Comparison of ENCODE assay signal across 8 cellular contexts in genomic region chr7:118183586-118184391, GRCh38. TPM values are rescaled to one million over a fixed set of nuclear protein-coding genes. Genes with fewer than 3 reads are reported as not detected.
A peak's percentile ranks its signal among the peaks of the same experiment; 100 is the strongest.
DNase-seq lines count a peak whose midpoint lies in the region; ATAC-seq and TF ChIP-seq lines count a peak whose summit lies in the region.

Gene LSM8 (plus strand): TSS chr7:118184164. CDS start chr7:118184224, 60 bp downstream.

- H3K27me3 ChIP-seq in RWPE2 (ENCODE audit: insufficient read depth, poor library complexity, severe bottlenecking) (no peaks in the 10 kb centered on the region), fibroblast of lung (ENCODE audit: control insufficient read depth, insufficient read depth, low read length) (no peaks in the 10 kb centered on the region)
- no peaks in the 10 kb centered on the region for H3K27me3 ChIP-seq in naive thymus-derived CD4-positive, alpha-beta T cell (ENCODE audit: control insufficient read depth in 2 of 2, insufficient read depth in 2 of 2, low read length in 2 of 2)

- peak within 1 kb of the TSS; percentile 47 for H3K27ac ChIP-seq in RWPE2 (ENCODE audit: poor library complexity, severe bottlenecking)
- H3K27ac ChIP-seq in fibroblast of lung (ENCODE audit: insufficient read depth, low read length), result peak within 1 kb of the TSS; percentile 96
- peak within 1 kb of the TSS; percentile 94 for H3K27ac ChIP-seq in naive thymus-derived CD4-positive, alpha-beta T cell (ENCODE audit: low read depth, low read length)

- peaks cover 34% of the 10 kb centered on the region for H3K36me3 ChIP-seq in RWPE2 (ENCODE audit: low read depth)
- no peaks in the 10 kb centered on the region for H3K36me3 ChIP-seq in fibroblast of lung (ENCODE audit: control insufficient read depth, insufficient read depth, low read length)
- H3K36me3 ChIP-seq in naive thymus-derived CD4-positive, alpha-beta T cell (ENCODE audit: control insufficient read depth in 2 of 3, insufficient read depth in 3 of 3, low read length in 3 of 3), result peaks cover 0 to 9% (median 5%) of the 10 kb centered on the region in 3 experiments

- H2AFZ ChIP-seq in fibroblast of lung (ENCODE audit: low read length), result peak within 1 kb of the TSS; percentile 92

- peaks cover 30% of the 10 kb centered on the region for H3K79me2 ChIP-seq in fibroblast of lung (ENCODE audit: control insufficient read depth, insufficient read depth, low read length)

- H3K4me3 Mint-ChIP-seq in activated T-helper 2 cell treated with anti-CD3 and anti-CD28 coated beads, Interferon-gamma antibody, Interleukin-2, Interleukin-4, amounts not matched to agents 10 μg/mL and 5 μg/mL and 100 μg/mL, durations not matched to agents 14 hours and 24 hours and 36 hours (ENCODE audit: low read depth), result peak within 1 kb of the TSS; percentile 99
- H3K4me3 Mint-ChIP-seq in naive thymus-derived CD4-positive, alpha-beta T cell, result peak within 1 kb of the TSS; percentile 92 to 99 (median 98)
- peak within 1 kb of the TSS; percentile 92 to 96 for H3K4me3 Mint-ChIP-seq in stimulated activated naive B cell treated with anti-CD40 and anti-IgM and Interleukin-4, amounts not matched to agents 10 μg/mL and 1 μg/mL and 100 μg/mL, for 72 hours

- H3K4me3 ChIP-seq in RWPE2 (ENCODE audit: severe bottlenecking) (peak within 1 kb of the TSS; percentile 97), fibroblast of lung (replicated peaks in 1 of 4; ENCODE audit: control extremely low read depth in 1 of 4, insufficient read depth in 1 of 4, low read depth in 3 of 4, low read length in 4 of 4) (peak within 1 kb of the TSS; percentile 80 to 93 (median 85))
- H3K4me3 ChIP-seq in naive thymus-derived CD4-positive, alpha-beta T cell (ENCODE audit: low read length), result peak within 1 kb of the TSS; percentile 77

- intact Hi-C loops in activated T-helper 2 cell treated with anti-CD3 and anti-CD28 coated beads, Interferon-gamma antibody, Interleukin-2, Interleukin-4, amounts not matched to agents 10 μg/mL and 5 μg/mL and 100 μg/mL, durations not matched to agents 14 hours and 24 hours and 36 hours (cut with micrococcal nuclease), result loop anchor here (1.0 to 5.0 kb wide), 4 partner anchors 13 to 129 kb away; no protein-coding TSS in a partner anchor
- intact Hi-C loops in naive thymus-derived CD4-positive, alpha-beta T cell (cut with micrococcal nuclease), result loop anchor here (1.0 to 5.0 kb wide), 8 partner anchors 13 to 1972 kb away; partner anchors contain the start of genes CAPZA2 (in 2 of the 2) and ST7 (in 1 of the 2)

- CTCF ChIA-PET in naive thymus-derived CD4-positive, alpha-beta T cell (lab: Charles Lee), result no interaction called here

- TF ChIP-seq CTCF in RWPE2 (IDR thresholded peaks at IDR 0.05; ENCODE audit: poor library complexity, severe bottlenecking) (no peak), fibroblast of lung (conservative IDR thresholded peaks at IDR 0.05 in 1 of 2, IDR thresholded peaks at IDR 0.05 in 1 of 2; ENCODE audit: low read depth in 1 of 2, low read length in 2 of 2) (no peak)

- peak within 1 kb of the TSS; percentile 95 for H3K4me2 ChIP-seq in fibroblast of lung (ENCODE audit: extremely low read depth, insufficient read depth, low read length)

- H3K4me1 ChIP-seq in RWPE2 (ENCODE audit: insufficient read depth, poor library complexity, severe bottlenecking), result peaks cover 20% of the 10 kb centered on the region
- peaks cover 6% of the 10 kb centered on the region for H3K4me1 ChIP-seq in fibroblast of lung (ENCODE audit: control insufficient read depth, extremely low read depth, insufficient read depth, low read length)
- H3K4me1 ChIP-seq in naive thymus-derived CD4-positive, alpha-beta T cell (ENCODE audit: control insufficient read depth in 2 of 2, insufficient read depth in 2 of 2, low read length in 2 of 2), result peaks cover 21 to 31% of the 10 kb centered on the region in 2 donors

- no peaks in the 10 kb centered on the region for H3K27me3 Mint-ChIP-seq in activated T-helper 2 cell treated with anti-CD3 and anti-CD28 coated beads, Interferon-gamma antibody, Interleukin-2, Interleukin-4, amounts not matched to agents 10 μg/mL and 5 μg/mL and 100 μg/mL, durations not matched to agents 14 hours and 24 hours and 36 hours (ENCODE audit: low read depth)
- peaks cover 0 to 3% (median 0%) of the 10 kb centered on the region in 5 donors for H3K27me3 Mint-ChIP-seq in naive thymus-derived CD4-positive, alpha-beta T cell
- H3K27me3 Mint-ChIP-seq in stimulated activated naive B cell treated with anti-CD40 and anti-IgM and Interleukin-4, amounts not matched to agents 10 μg/mL and 1 μg/mL and 100 μg/mL, for 72 hours, result no peaks in the 10 kb centered on the region

- peaks cover 30% of the 10 kb centered on the region for H3K4me1 Mint-ChIP-seq in activated T-helper 2 cell treated with anti-CD3 and anti-CD28 coated beads, Interferon-gamma antibody, Interleukin-2, Interleukin-4, amounts not matched to agents 10 μg/mL and 5 μg/mL and 100 μg/mL, durations not matched to agents 14 hours and 24 hours and 36 hours (ENCODE audit: low read depth)
- peaks cover 20 to 61% (median 56%) of the 10 kb centered on the region in 7 donors for H3K4me1 Mint-ChIP-seq in naive thymus-derived CD4-positive, alpha-beta T cell
- peaks cover 13 to 30% of the 10 kb centered on the region in 2 donors for H3K4me1 Mint-ChIP-seq in stimulated activated naive B cell treated with anti-CD40 and anti-IgM and Interleukin-4, amounts not matched to agents 10 μg/mL and 1 μg/mL and 100 μg/mL, for 72 hours

- H3K9me3 Mint-ChIP-seq in activated T-helper 2 cell treated with anti-CD3 and anti-CD28 coated beads, Interferon-gamma antibody, Interleukin-2, Interleukin-4, amounts not matched to agents 10 μg/mL and 5 μg/mL and 100 μg/mL, durations not matched to agents 14 hours and 24 hours and 36 hours, result no peaks in the 10 kb centered on the region
- peaks cover 0 to 5% (median 0%) of the 10 kb centered on the region in 11 donors for H3K9me3 Mint-ChIP-seq in naive thymus-derived CD4-positive, alpha-beta T cell
- no peaks in the 10 kb centered on the region for H3K9me3 Mint-ChIP-seq in stimulated activated naive B cell treated with anti-CD40 and anti-IgM and Interleukin-4, amounts not matched to agents 10 μg/mL and 1 μg/mL and 100 μg/mL, for 72 hours

- peaks cover 3% of the 10 kb centered on the region for H3K9me3 ChIP-seq in RWPE2 (ENCODE audit: severe bottlenecking)
- no peaks in the 10 kb centered on the region for H3K9me3 ChIP-seq in fibroblast of lung (ENCODE audit: control insufficient read depth, insufficient read depth, low read depth, low read length)
- no peaks in the 10 kb centered on the region for H3K9me3 ChIP-seq in naive thymus-derived CD4-positive, alpha-beta T cell (ENCODE audit: control insufficient read depth in 2 of 3, low read length in 3 of 3)

- peak within 1 kb of the TSS; percentile 94 for H3K9ac ChIP-seq in fibroblast of lung (ENCODE audit: insufficient read depth, low read length)

- peaks cover 46% of the 10 kb centered on the region for H3K36me3 Mint-ChIP-seq in activated T-helper 2 cell treated with anti-CD3 and anti-CD28 coated beads, Interferon-gamma antibody, Interleukin-2, Interleukin-4, amounts not matched to agents 10 μg/mL and 5 μg/mL and 100 μg/mL, durations not matched to agents 14 hours and 24 hours and 36 hours (ENCODE audit: low read depth)
- peaks cover 4 to 16% (median 11%) of the 10 kb centered on the region in 5 donors for H3K36me3 Mint-ChIP-seq in naive thymus-derived CD4-positive, alpha-beta T cell
- peaks cover 23 to 34% of the 10 kb centered on the region in 2 donors for H3K36me3 Mint-ChIP-seq in stimulated activated naive B cell treated with anti-CD40 and anti-IgM and Interleukin-4, amounts not matched to agents 10 μg/mL and 1 μg/mL and 100 μg/mL, for 72 hours

- H4K20me1 ChIP-seq in fibroblast of lung (ENCODE audit: control insufficient read depth, extremely low read depth, insufficient read depth, low read length), result no peaks in the 10 kb centered on the region

- ATAC-seq in RWPE2 (ENCODE audit: low read depth), result peak; percentile 98
- peak; percentile 98 for ATAC-seq in naive thymus-derived CD4-positive, alpha-beta T cell
- peak; percentile 98 to 99 for ATAC-seq in stimulated activated naive B cell treated with anti-CD40 and anti-IgM and Interleukin-4, amounts not matched to agents 10 μg/mL and 1 μg/mL and 100 μg/mL, for 72 hours (replicated peaks)

- peak; percentile 99 for DNase-seq in EH (ENCODE audit: low read depth)
- DNase-seq in H4 (ENCODE audit: low spot score), result peak; percentile 98
- peak; percentile 100 for DNase-seq in LoVo (ENCODE audit: low spot score)
- peak; percentile 94 for DNase-seq in RWPE2 (ENCODE audit: low spot score)
- DNase-seq in activated T-helper 2 cell treated with anti-CD3 and anti-CD28 coated beads, Interferon-gamma antibody, Interleukin-2, Interleukin-4, amounts not matched to agents 10 μg/mL and 5 μg/mL and 100 μg/mL, durations not matched to agents 14 hours and 24 hours and 36 hours (ENCODE audit: low spot score), result peak; percentile 97
- peak; percentile 96 to 99 for DNase-seq in fibroblast of lung (ENCODE audit: low read depth in 2 of 2)
- DNase-seq in naive thymus-derived CD4-positive, alpha-beta T cell, result peak; percentile 91 to 99 (median 97)
- DNase-seq in stimulated activated naive B cell treated with anti-CD40 and anti-IgM and Interleukin-4, amounts not matched to agents 10 μg/mL and 1 μg/mL and 100 μg/mL, for 72 hours, result peak; percentile 97

- peak within 1 kb of the TSS; percentile 100 for H3K27ac Mint-ChIP-seq in activated T-helper 2 cell treated with anti-CD3 and anti-CD28 coated beads, Interferon-gamma antibody, Interleukin-2, Interleukin-4, amounts not matched to agents 10 μg/mL and 5 μg/mL and 100 μg/mL, durations not matched to agents 14 hours and 24 hours and 36 hours
- peak within 1 kb of the TSS; percentile 98 to 100 (median 99) for H3K27ac Mint-ChIP-seq in naive thymus-derived CD4-positive, alpha-beta T cell
- H3K27ac Mint-ChIP-seq in stimulated activated naive B cell treated with anti-CD40 and anti-IgM and Interleukin-4, amounts not matched to agents 10 μg/mL and 1 μg/mL and 100 μg/mL, for 72 hours, result peak within 1 kb of the TSS; percentile 99

- POLR2A ChIA-PET in naive thymus-derived CD4-positive, alpha-beta T cell (lab: Charles Lee), result no interaction called here

RNA-seq across cellular contexts. Expression of gene LSM8, which starts in this region (rescaled TPM):
- total RNA-seq in H4 (2014; rRNA removed; shearing (Covaris generic)), result 81.7 and 111 TPM in 2 replicates
- total RNA-seq in activated T-helper 2 cell treated with anti-CD3 and anti-CD28 coated beads, Interferon-gamma antibody, Interleukin-2, Interleukin-4, amounts not matched to agents 10 μg/mL and 5 μg/mL and 100 μg/mL, durations not matched to agents 14 hours and 24 hours and 36 hours, result 46.8 and 50.3 TPM in 2 replicates
- 36.8 and 39.5 TPM in 2 replicates for total RNA-seq in fibroblast of lung
- 55.0 and 61.8 TPM in 2 replicates for polyA plus RNA-seq in fibroblast of lung
- polyA plus RNA-seq in fibroblast of lung (2012), result 24.7 and 28.4 TPM in 2 replicates
- polyA minus RNA-seq in fibroblast of lung (ENCODE audit: low replicate concordance), result 16.6 and 25.4 TPM in 2 replicates
- 10 to 100 TPM; 33.5 to 65.8 (median 50.3) TPM for total RNA-seq in naive thymus-derived CD4-positive, alpha-beta T cell
- 10 to 100 TPM; 29.8 to 43.9 TPM for polyA plus RNA-seq in naive thymus-derived CD4-positive, alpha-beta T cell

Comparison
In these comparisons a context has a peak if more than half of its experiments do, and no peak if none do; other contexts are left out.
1. Peak in every context shown above with its lines: DNase-seq, ATAC-seq, H3K4me3 ChIP-seq and H3K27ac ChIP-seq.